8 cellular contexts compared by ENCODE assay signal in the genomic region with DNA sequence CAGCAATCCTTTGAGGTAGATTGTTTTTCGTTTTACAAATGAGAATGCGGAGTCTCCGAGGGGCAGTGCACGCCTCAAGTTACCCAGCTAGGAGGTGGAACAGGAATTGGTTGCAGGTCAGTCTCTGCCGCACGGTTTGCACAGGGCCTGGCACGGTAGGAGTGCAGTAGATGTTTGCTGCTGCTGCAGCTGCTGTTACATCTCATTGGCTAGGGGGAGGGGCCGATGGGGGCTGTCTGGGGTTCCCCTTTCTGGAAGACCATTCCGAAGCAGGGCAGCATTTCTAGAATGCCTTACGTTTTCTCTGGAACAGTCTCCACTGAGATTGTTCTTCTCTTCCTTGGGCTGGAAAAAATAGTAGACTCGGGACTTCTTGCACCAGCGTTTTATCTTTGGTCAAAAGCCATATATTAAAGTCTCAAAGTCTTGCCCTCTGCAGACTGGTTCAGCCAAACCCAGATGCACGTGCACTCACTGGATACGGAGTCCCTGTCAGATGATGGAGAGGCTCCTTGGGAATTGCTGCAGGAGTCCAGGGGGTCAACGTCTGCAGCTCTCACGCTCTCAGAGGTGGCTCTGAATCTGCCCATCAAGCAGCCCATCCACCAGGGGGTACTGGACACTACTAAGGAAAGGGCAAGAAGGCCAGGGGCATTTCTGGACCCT. TPM values are rescaled to one million over a fixed set of nuclear protein-coding genes. Genes with fewer than 3 reads are reported as not detected.
A peak's percentile ranks its signal among the peaks of the same experiment; 100 is the strongest.
DNase-seq lines count a peak whose midpoint lies in the region; ATAC-seq and TF ChIP-seq lines count a peak whose summit lies in the region.

No MANE protein-coding gene starts in this region.

- H3K27me3 Mint-ChIP-seq in effector memory CD8-positive, alpha-beta T cell = no peaks in the 10 kb centered on the region
- H3K27me3 Mint-ChIP-seq in osteocyte (ENCODE audit: unreplicated experiment) = no peaks in the 10 kb centered on the region

- peak overlapping the region; percentile 82; the same call in 1 of the 2 replicates for H3K4me3 ChIP-seq in H7 (ENCODE audit: insufficient read depth, low read depth, low read length)

- TF ChIP-seq CTCF in osteocyte (IDR thresholded peaks at IDR 0.05) = no peak

- H3K4me1 Mint-ChIP-seq in effector memory CD8-positive, alpha-beta T cell (ENCODE audit: low read depth in 2 of 2) = peaks cover 54 to 58% of the 10 kb centered on the region in 2 donors
- peaks cover 48% of the 10 kb centered on the region for H3K4me1 Mint-ChIP-seq in osteocyte (ENCODE audit: unreplicated experiment)

- ATAC-seq in effector memory CD8-positive, alpha-beta T cell (replicated peaks) = no peak
- ATAC-seq in HG02852 (IDR thresholded peaks at IDR 0.05; ENCODE audit: unreplicated experiment) (no peak), GM21717 (IDR thresholded peaks at IDR 0.05; ENCODE audit: unreplicated experiment) (no peak)

- peaks cover 7% of the 10 kb centered on the region for H3K36me3 ChIP-seq in H7 (replicated peaks; ENCODE audit: control insufficient read depth, insufficient read depth, low read length)

- peak overlapping the region; percentile 94 to 98 for H3K27ac Mint-ChIP-seq in effector memory CD8-positive, alpha-beta T cell
- peak overlapping the region; percentile 23 for H3K27ac Mint-ChIP-seq in osteocyte (ENCODE audit: unreplicated experiment)

- H3K4me3 Mint-ChIP-seq in effector memory CD8-positive, alpha-beta T cell = peak overlapping the region; percentile 92 to 99
- peak overlapping the region; percentile 90 for H3K4me3 Mint-ChIP-seq in osteocyte (ENCODE audit: unreplicated experiment)

- H3K9me3 Mint-ChIP-seq in effector memory CD8-positive, alpha-beta T cell = no peaks in the 10 kb centered on the region
- no peaks in the 10 kb centered on the region for H3K9me3 Mint-ChIP-seq in osteocyte (ENCODE audit: unreplicated experiment)

- DNase-seq in H7 (peak; percentile 65), UCSD-AML1 (lab: John Stamatoyannopoulos, UW; ENCODE audit: unreplicated experiment) (peak; percentile 46), osteocyte (ENCODE audit: extremely low spot score, unreplicated experiment) (no peak), amniotic stem cell (lab: John Stamatoyannopoulos, UW) (no peak), DMS53 (lab: John Stamatoyannopoulos, UW) (no peak)
- peak in 2 of 3 experiments; percentile 8 to 11 for DNase-seq in effector memory CD8-positive, alpha-beta T cell

- H3K36me3 Mint-ChIP-seq in effector memory CD8-positive, alpha-beta T cell (ENCODE audit: insufficient read depth) = peaks cover 52% of the 10 kb centered on the region
- peaks cover 9% of the 10 kb centered on the region for H3K36me3 Mint-ChIP-seq in osteocyte (ENCODE audit: unreplicated experiment)

- H3K27me3 ChIP-seq in H7 (ENCODE audit: control insufficient read depth, insufficient read depth, low read length) = no peaks in the 10 kb centered on the region

RNA-seq across cellular contexts. Expression of a gene that starts 1.2 kb away (rescaled TPM):
- total RNA-seq in H7 (2014; rRNA removed; shearing (Covaris generic)) = 15.8 and 16.3 TPM in 2 replicates
- total RNA-seq in osteocyte = 31.2 and 32.6 TPM in 2 replicates

RNA-seq across cellular contexts. Expression of a gene that starts 1.4 kb away (rescaled TPM):
- 39.7 and 47.0 TPM in 2 replicates for total RNA-seq in H7 (2014; rRNA removed; shearing (Covaris generic))
- 38.9 and 45.9 TPM in 2 replicates for total RNA-seq in osteocyte

RNA-seq across cellular contexts. Expression of a gene that starts 12.5 kb away (rescaled TPM):
- 22.9 and 27.1 TPM in 2 replicates for total RNA-seq in H7 (2014; rRNA removed; shearing (Covaris generic))
- total RNA-seq in osteocyte = 46.1 and 51.3 TPM in 2 replicates

RNA-seq across cellular contexts. Expression of a gene that starts 33.5 kb away (rescaled TPM):
- 17.9 and 18.2 TPM in 2 replicates for total RNA-seq in H7 (2014; rRNA removed; shearing (Covaris generic))
- 32.1 and 32.7 TPM in 2 replicates for total RNA-seq in osteocyte

Comparison
In these comparisons a context has a peak if more than half of its experiments do, and no peak if none do; other contexts are left out.
1. DNase-seq: peak in H7 (single experiment), UCSD-AML1 (single experiment) and effector memory CD8-positive, alpha-beta T cell (2 of 3); none in osteocyte (single experiment), amniotic stem cell (single experiment) and DMS53 (single experiment).